Comparison of ENCODE assay signal across 12 cellular contexts in the genomic region with DNA sequence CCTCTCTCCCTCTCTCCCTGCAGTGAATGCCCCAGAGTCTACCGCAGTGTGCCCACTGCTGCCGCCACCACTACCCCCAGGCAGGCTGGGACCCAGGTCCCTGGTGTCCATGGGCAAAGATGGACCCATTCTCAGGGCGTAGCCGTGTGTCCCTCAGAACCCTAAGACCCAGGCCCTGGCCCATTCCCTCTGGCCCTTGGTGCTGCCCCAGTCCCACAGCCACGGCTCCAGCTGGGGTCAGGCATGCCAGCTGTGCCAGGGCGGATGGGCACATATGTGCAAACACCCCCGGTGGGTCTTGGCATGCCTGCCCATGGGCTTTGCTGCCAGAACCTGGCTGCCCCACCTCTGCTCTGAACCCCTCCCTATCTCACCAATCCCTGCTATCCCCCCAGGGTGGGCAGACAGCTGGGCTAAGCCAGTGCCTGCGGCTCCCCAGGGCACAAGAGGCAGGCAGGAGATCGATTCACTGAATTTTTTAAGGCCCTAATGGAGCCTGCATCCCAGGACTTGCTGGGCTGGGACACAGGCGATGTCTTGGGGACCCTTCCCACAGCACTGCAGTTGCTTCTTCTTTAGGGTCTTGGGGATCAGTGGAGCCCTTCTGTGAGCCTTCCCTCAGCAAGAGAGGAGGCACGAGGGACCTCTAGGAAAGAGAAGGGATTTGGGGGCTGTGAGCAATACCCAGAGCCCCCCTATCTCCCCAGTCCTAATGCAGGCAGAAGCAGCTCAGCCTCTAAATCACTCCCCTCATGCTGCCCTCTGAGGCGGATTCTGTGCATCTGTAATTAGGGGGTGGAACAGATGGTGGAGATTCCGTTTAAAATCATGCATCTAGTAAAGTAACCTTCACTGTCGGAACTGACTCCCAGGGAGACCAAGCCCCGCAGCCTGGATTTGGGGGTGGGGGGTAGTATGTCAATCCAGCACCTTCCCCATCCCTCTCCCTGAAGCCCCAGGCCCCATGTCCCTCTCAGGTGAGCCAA. TPM values are rescaled to one million over a fixed set of nuclear protein-coding genes. Genes with fewer than 3 reads are reported as not detected.
A peak's percentile ranks its signal among the peaks of the same experiment; 100 is the strongest.
DNase-seq lines count a peak whose midpoint lies in the region; ATAC-seq and TF ChIP-seq lines count a peak whose summit lies in the region.
"Had no signal": no experiment of that assay in that cellular context is flagged by ENCODE, and none has a peak within 500 bp of the region (broad histone marks: within the 10 kb centered on the region; RNA-seq: fewer than 3 reads in every experiment).

No MANE protein-coding gene starts in this region.

- H3K4me1 ChIP-seq in HUES48 (ENCODE audit: control insufficient read depth, insufficient read depth, low read length) (peaks cover 57% of the 10 kb centered on the region), stomach (peaks cover 85 to 100% (median 96%) of the 10 kb centered on the region in 4 donors)

- ATAC-seq in GM19328 (IDR thresholded peaks at IDR 0.05; ENCODE audit: unreplicated experiment) (no peak), GM19395 (IDR thresholded peaks at IDR 0.05; ENCODE audit: unreplicated experiment) (no peak)

- no peaks in the 10 kb centered on the region for H3K9me3 ChIP-seq in HUES48 (ENCODE audit: control insufficient read depth, insufficient read depth, low read length)
- H3K9me3 ChIP-seq in stomach: no peaks in the 10 kb centered on the region
- H3K9me3 ChIP-seq: upper lobe of left lung had no signal

- WGBS in adipose tissue, 3 donors: 75 to 76% (median 75%) methylated on average over 13 to 15 of the region's 15 CpGs
- WGBS in stomach, 5 donors: 70 to 85% (median 73%) methylated on average over 13 to 15 of the region's 15 CpGs

- H3K9ac ChIP-seq in HUES48 (ENCODE audit: low read depth, low read length): no peak overlapping the region

- peak overlapping the region; percentile 44 for H3K4me3 ChIP-seq in HUES48 (ENCODE audit: low read depth, low read length)
- no peak overlapping the region for H3K4me3 ChIP-seq in stomach
- H3K4me3 ChIP-seq: upper lobe of left lung had no signal

- H3K36me3 ChIP-seq in HUES48 (ENCODE audit: control insufficient read depth, insufficient read depth, low read length): peaks cover 6% of the 10 kb centered on the region; the same call in 1 of the 2 replicates
- peaks cover 0 to 28% (median 3%) of the 10 kb centered on the region in 4 donors for H3K36me3 ChIP-seq in stomach

- H3K27me3 ChIP-seq in HUES48 (ENCODE audit: control insufficient read depth, insufficient read depth, low read length) (no peaks in the 10 kb centered on the region), stomach (no peaks in the 10 kb centered on the region)
- H3K27me3 ChIP-seq: upper lobe of left lung had no signal

- peak; percentile 52 for DNase-seq in islet precursor cell
- no peak for DNase-seq in stomach
- DNase-seq in stimulated activated naive CD4-positive, alpha-beta T cell treated with Interleukin-2 at 50 U/mL for 16 hours (lab: John Stamatoyannopoulos, UW): no peak
- DNase-seq in activated effector memory CD4-positive, alpha-beta T cell treated with anti-CD3 and anti-CD28 coated beads, Interleukin-2, amount 50 U/mL, for 16 hours: no peak
- DNase-seq: KG1, upper lobe of left lung had no signal

- intact Hi-C loops in stomach (cut with DNase I; ENCODE audit: low total_unique reads): no loop called here

- H3K27ac ChIP-seq in HUES48 (ENCODE audit: low read depth, low read length): peak overlapping the region; percentile 77
- peak overlapping the region; percentile 22 for H3K27ac ChIP-seq in adipose tissue (ENCODE audit: low read depth, low read length)
- H3K27ac ChIP-seq in stomach: peak overlapping the region in 3 of 5 donors; percentile 27 to 74 (median 63)
- H3K27ac ChIP-seq: C4-2B, VCaP had no signal

- no peak for TF ChIP-seq POLR2A in stomach (IDR thresholded peaks at IDR 0.05)

- TF ChIP-seq EP300 in stomach (IDR thresholded peaks at IDR 0.05): no peak

- TF ChIP-seq CTCF in stomach (IDR thresholded peaks at IDR 0.05): no peak

RNA-seq across cellular contexts. Expression of gene AHDC1, which starts 10.3 kb away (rescaled TPM):
- polyA plus RNA-seq in adipose tissue (10 to 100 TPM in 1 of 3 donors, 1 to 10 TPM in 2; 8.6 to 12.6 (median 9.0) TPM), stomach (10 to 100 TPM in 1 of 3 donors, 1 to 10 TPM in 2; 5.8 to 10.3 (median 8.3) TPM)
- 10 to 100 TPM; 10.8 to 95.0 (median 35.1) TPM for total RNA-seq in stomach

RNA-seq across cellular contexts. Expression of gene FGR, which starts 41.4 kb away (rescaled TPM):
- 10 to 100 TPM in 2 of 3 donors, 1 to 10 TPM in 1; 4.2 to 39.8 (median 33.9) TPM for polyA plus RNA-seq in adipose tissue
- 1 to 10 TPM in 3 of 5 donors, not detected in 2; 6.7 to 8.8 (median 7.0) TPM for total RNA-seq in stomach
- polyA plus RNA-seq in stomach: 1 to 10 TPM; 3.1 to 9.9 (median 4.6) TPM

Comparison
In these comparisons a context has a peak if more than half of its experiments do, and no peak if none do; other contexts are left out.
1. H3K27ac ChIP-seq: peak in every context shown above with its lines; median percentile 77 in HUES48; 63 in stomach; 22 in adipose tissue.